Comparison of ENCODE assay signal across 8 cellular contexts in genomic region chr1:37763791-37764741, GRCh38. TPM values are rescaled to one million over a fixed set of nuclear protein-coding genes. Genes with fewer than 3 reads are reported as not detected.
DNase-seq lines count a peak whose midpoint lies in the region; ATAC-seq and TF ChIP-seq lines count a peak whose summit lies in the region.

No MANE protein-coding gene starts in this region.

- no peak overlapping the region for H3K9ac ChIP-seq in HUES48 (ENCODE audit: low read depth, low read length)

- peak overlapping the region; percentile 59; the same call in 1 of the 2 replicates for H3K4me3 ChIP-seq in HUES48 (ENCODE audit: low read depth, low read length)
- H3K4me3 ChIP-seq in hepatocyte: no peak overlapping the region

- ATAC-seq in sciatic nerve (no peak), GM21381 (IDR thresholded peaks at IDR 0.05; ENCODE audit: unreplicated experiment) (no peak)

- H3K4me1 ChIP-seq in HUES48 (ENCODE audit: control insufficient read depth, insufficient read depth, low read length): peaks cover 17% of the 10 kb centered on the region
- H3K4me1 ChIP-seq in hepatocyte (ENCODE audit: insufficient read depth): no peaks in the 10 kb centered on the region

- H3K9me3 ChIP-seq in HUES48 (ENCODE audit: control insufficient read depth, insufficient read depth, low read length) (no peaks in the 10 kb centered on the region), hepatocyte (ENCODE audit: low read depth) (no peaks in the 10 kb centered on the region)

- no peaks in the 10 kb centered on the region for H3K79me2 ChIP-seq in hepatocyte

- H3K36me3 ChIP-seq in HUES48 (ENCODE audit: control insufficient read depth, insufficient read depth, low read length) (no peaks in the 10 kb centered on the region), hepatocyte (replicated peaks; ENCODE audit: insufficient read depth, low read depth) (no peaks in the 10 kb centered on the region)

- TF ChIP-seq CTCF in hepatocyte (IDR thresholded peaks at IDR 0.05; ENCODE audit: poor library complexity): no peak

- no peak overlapping the region for H3K27ac ChIP-seq in HUES48 (ENCODE audit: low read depth, low read length)
- no peak overlapping the region for H3K27ac ChIP-seq in hepatocyte

- H3K4me2 ChIP-seq in hepatocyte: no peak overlapping the region

- no peak overlapping the region for H2AFZ ChIP-seq in hepatocyte

- DNase-seq in AG20443 (ENCODE audit: low spot score) (peak; percentile 84), hepatocyte (ENCODE audit: low spot score) (peak; percentile 78), NCI-H1105 treated with DMSO at 0.1 percent for 48 hours (lab: John Stamatoyannopoulos, UW) (no peak), sciatic nerve (ENCODE audit: low spot score) (no peak)
- peak; percentile 85 for DNase-seq in activated CD8-positive, alpha-beta memory T cell treated with anti-CD3 and anti-CD28 coated beads, Interleukin-2, amount 50 U/mL, for 48 hours
- DNase-seq in stimulated activated CD8-positive, alpha-beta memory T cell treated with anti-CD3 and anti-CD28 coated beads, Interleukin-4, amount 100 ng/mL, for 48 hours: peak; percentile 81

- no peaks in the 10 kb centered on the region for H4K20me1 ChIP-seq in hepatocyte (ENCODE audit: insufficient read depth, poor library complexity, severe bottlenecking)

- intact Hi-C loops in sciatic nerve (cut with DNase I): no loop called here

- H3K27me3 ChIP-seq in HUES48 (ENCODE audit: control insufficient read depth, insufficient read depth, low read length) (peaks cover 87% of the 10 kb centered on the region), hepatocyte (peaks cover 82% of the 10 kb centered on the region)

- H3K9me2 ChIP-seq in hepatocyte (replicated peaks; ENCODE audit: insufficient read depth): no peaks in the 10 kb centered on the region

- 25% methylated on average over 48 of the region's 51 CpGs for WGBS in hepatocyte (ENCODE audit: low lambda C conversion rate, missing lambda C conversion rate)

RNA-seq across cellular contexts. Expression of gene EPHA10, which starts 0.9 kb away (rescaled TPM):
- total RNA-seq in hepatocyte: 0.84 and 1.5 TPM in 2 replicates
- 0.79 and 1.3 TPM in 2 replicates for polyA plus RNA-seq in hepatocyte
- 1.6 TPM for total RNA-seq in sciatic nerve

RNA-seq across cellular contexts. Expression of gene MANEAL, which starts 29.6 kb away (rescaled TPM):
- total RNA-seq in hepatocyte: 2.3 and 2.7 TPM in 2 replicates
- polyA plus RNA-seq in hepatocyte: 2.3 and 3.5 TPM in 2 replicates
- 2.3 TPM for total RNA-seq in sciatic nerve

RNA-seq across cellular contexts. Expression of gene C1orf122, which starts 43.5 kb away (rescaled TPM):
- 63.8 and 78.3 TPM in 2 replicates for total RNA-seq in hepatocyte
- polyA plus RNA-seq in hepatocyte: 166 and 186 TPM in 2 replicates
- 30.3 TPM for total RNA-seq in sciatic nerve

RNA-seq across cellular contexts. Expression of gene YRDC, which starts 43.9 kb away (rescaled TPM):
- 24.1 and 26.5 TPM in 2 replicates for total RNA-seq in hepatocyte
- 33.8 and 37.4 TPM in 2 replicates for polyA plus RNA-seq in hepatocyte
- 8.1 TPM for total RNA-seq in sciatic nerve

Comparison
In these comparisons a context has a peak if more than half of its experiments do, and no peak if none do; other contexts are left out.
1. DNase-seq: peak in AG20443 (single experiment), activated CD8-positive, alpha-beta memory T cell treated with anti-CD3 and anti-CD28 coated beads, Interleukin-2, amount 50 U/mL, for 48 hours (single experiment), hepatocyte (single experiment) and stimulated activated CD8-positive, alpha-beta memory T cell treated with anti-CD3 and anti-CD28 coated beads, Interleukin-4, amount 100 ng/mL, for 48 hours (single experiment); none in NCI-H1105 treated with DMSO at 0.1 percent for 48 hours (single experiment) and sciatic nerve (single experiment).